22 cellular contexts compared by ENCODE assay signal in the genomic region with DNA sequence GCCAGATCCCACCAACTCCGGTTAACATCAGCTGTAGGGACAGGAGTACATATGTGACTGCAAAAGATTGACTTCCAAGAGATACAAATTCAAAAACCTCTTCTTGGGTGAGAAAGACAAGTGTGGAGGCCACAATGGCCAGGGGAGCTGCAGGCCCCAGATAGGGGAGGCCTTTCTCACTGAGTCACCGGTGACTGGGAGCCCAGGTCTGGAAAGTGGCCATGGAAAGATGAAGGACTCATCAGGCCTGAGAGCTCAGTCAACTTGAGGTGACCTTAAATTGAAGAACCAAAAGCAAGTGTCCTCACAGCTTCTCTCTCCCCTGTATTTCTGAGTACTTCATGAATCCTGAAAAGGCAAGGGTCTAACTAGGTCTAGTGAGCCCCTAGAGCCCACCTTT.
DNase-seq lines count a peak whose midpoint lies in the region; ATAC-seq and TF ChIP-seq lines count a peak whose summit lies in the region.
"Had no signal": no experiment of that assay in that cellular context is flagged by ENCODE, and none has a peak within 500 bp of the region (broad histone marks: within the 10 kb centered on the region; RNA-seq: fewer than 3 reads in every experiment).

No MANE protein-coding gene starts in this region.

- no peak for TF ChIP-seq EP300 in stomach (IDR thresholded peaks at IDR 0.05)

- intact Hi-C loops in adrenal gland (cut with DNase I) (no loop called here), right lobe of liver (cut with DNase I) (no loop called here), stomach (cut with DNase I; ENCODE audit: low total_unique reads) (no loop called here)

- H3K4me1 ChIP-seq in adrenal gland (replicated peaks in 1 of 2) = no peaks in the 10 kb centered on the region
- no peaks in the 10 kb centered on the region for H3K4me1 ChIP-seq in right lobe of liver
- H3K4me1 ChIP-seq in stomach = peaks cover 0 to 15% (median 2%) of the 10 kb centered on the region in 4 donors
- H3K4me1 ChIP-seq: ascending aorta had no signal

- H3K27me3 ChIP-seq in adrenal gland (no peaks in the 10 kb centered on the region), right lobe of liver (no peaks in the 10 kb centered on the region), stomach (no peaks in the 10 kb centered on the region)
- H3K27me3 ChIP-seq: ascending aorta, esophagus muscularis mucosa, spleen, upper lobe of left lung had no signal

- H3K27ac ChIP-seq in adrenal gland (no peak overlapping the region), right lobe of liver (no peak overlapping the region), stomach (no peak overlapping the region)
- H3K27ac ChIP-seq: ascending aorta, C4-2B, esophagus muscularis mucosa, KMS-11, spleen, upper lobe of left lung had no signal

- H3K4me3 ChIP-seq in AG09309 (ENCODE audit: control insufficient read depth, low read depth, low read length) = no peak overlapping the region
- no peak overlapping the region for H3K4me3 ChIP-seq in adrenal gland
- no peak overlapping the region for H3K4me3 ChIP-seq in fibroblast of the aortic adventitia (ENCODE audit: low read depth, low read length)
- H3K4me3 ChIP-seq in right lobe of liver = no peak overlapping the region
- no peak overlapping the region for H3K4me3 ChIP-seq in stomach
- H3K4me3 ChIP-seq: ascending aorta, esophagus muscularis mucosa, spleen, upper lobe of left lung had no signal

- H3K36me3 ChIP-seq in adrenal gland (replicated peaks in 1 of 2) (no peaks in the 10 kb centered on the region), right lobe of liver (no peaks in the 10 kb centered on the region), stomach (no peaks in the 10 kb centered on the region)
- H3K36me3 ChIP-seq: ascending aorta, esophagus muscularis mucosa, spleen, upper lobe of left lung had no signal

- H3K9me3 ChIP-seq in adrenal gland (replicated peaks in 1 of 3) (no peaks in the 10 kb centered on the region), right lobe of liver (no peaks in the 10 kb centered on the region), stomach (no peaks in the 10 kb centered on the region)
- H3K9me3 ChIP-seq: ascending aorta, esophagus muscularis mucosa, spleen, upper lobe of left lung had no signal

- TF ChIP-seq CTCF in AG09309 (IDR thresholded peaks at IDR 0.05; ENCODE audit: control insufficient read depth, insufficient read depth, low read depth, low read length, missing control alignments) = no peak
- TF ChIP-seq CTCF in adrenal gland (IDR thresholded peaks at IDR 0.05) = no peak
- no peak for TF ChIP-seq CTCF in fibroblast of the aortic adventitia (IDR thresholded peaks at IDR 0.05; ENCODE audit: insufficient read depth, low read length)
- no peak for TF ChIP-seq CTCF in right lobe of liver (IDR thresholded peaks at IDR 0.05)
- TF ChIP-seq CTCF in stomach (IDR thresholded peaks at IDR 0.05) = no peak

- DNase-seq in AG09309 (ENCODE audit: low read depth) (peak; percentile 16), HCEC 1CT (peak; percentile 47), adrenal gland (peak in 5 of 7 donors; percentile 39 to 66 (median 45)), fibroblast of the aortic adventitia (ENCODE audit: low read depth) (peak; percentile 63), COLO668 (lab: John Stamatoyannopoulos, UW; ENCODE audit: unreplicated experiment) (no peak), right lobe of liver (no peak), stomach (no peak)
- DNase-seq: activated naive CD4-positive, alpha-beta T cell treated with anti-CD3 and anti-CD28 coated beads for 36 hours; activated T-cell treated with anti-CD3 and anti-CD28 coated beads, Interleukin-2, amount 50 U/mL, for 72 hours; effector memory CD4-positive, alpha-beta T cell; NCI-H187; occipital lobe; SHP77; spleen; stimulated activated CD4-positive, alpha-beta T cell treated with anti-CD3 and anti-CD28 coated beads, Interleukin-4, amount 100 ng/mL, for 24 hours; SW 1271; upper lobe of left lung had no signal

- no peak for ATAC-seq in HG02642 (IDR thresholded peaks at IDR 0.05; ENCODE audit: poor library complexity, unreplicated experiment)
- no peak for ATAC-seq in right lobe of liver
- ATAC-seq: activated T-cell treated with anti-CD3 and anti-CD28 coated beads, Interleukin-2, amount 50 U/mL, for 72 hours had no signal

- TF ChIP-seq POLR2A in adrenal gland (IDR thresholded peaks at IDR 0.05) (no peak), right lobe of liver (IDR thresholded peaks at IDR 0.05) (no peak), stomach (IDR thresholded peaks at IDR 0.05) (no peak)

- 65 to 78% (median 70%) methylated on average over 2 of the region's 2 CpGs for WGBS in adrenal gland, 4 donors
- WGBS in right lobe of liver (ENCODE audit: insufficient coverage, low coverage, low lambda C conversion rate, missing lambda C conversion rate) = 100% methylated on average over 2 of the region's 2 CpGs
- WGBS in stomach, 5 donors = 87 to 98% (median 93%) methylated on average over 2 of the region's 2 CpGs

Comparison
In these comparisons a context has a peak if more than half of its experiments do, and no peak if none do; other contexts are left out.
1. DNase-seq: peak in AG09309 (single experiment), HCEC 1CT (single experiment), adrenal gland (5 of 7) and fibroblast of the aortic adventitia (single experiment); none in COLO668 (single experiment), right lobe of liver (0 of 3) and stomach (single experiment).